9 cellular contexts compared by ENCODE assay signal in genomic region chr9:80797841-80798688, GRCh38.
DNase-seq lines count a peak whose midpoint lies in the region; ATAC-seq and TF ChIP-seq lines count a peak whose summit lies in the region.
"Had no signal": no experiment of that assay in that cellular context is flagged by ENCODE, and none has a peak within 500 bp of the region (broad histone marks: within the 10 kb centered on the region; RNA-seq: fewer than 3 reads in every experiment).

No MANE protein-coding gene starts in this region.

- H2AK5ac ChIP-seq in mesenchymal stem cell (ENCODE audit: low read length, severe bottlenecking) = no peak overlapping the region

- H2BK15ac ChIP-seq in mesenchymal stem cell (ENCODE audit: low read depth, poor library complexity, severe bottlenecking) = no peak overlapping the region

- TF ChIP-seq EP300 in tibial nerve (IDR thresholded peaks at IDR 0.05) = peak; percentile 46 to 90

- peaks cover 8% of the 10 kb centered on the region for H3K9me3 ChIP-seq in mesenchymal stem cell (ENCODE audit: control insufficient read depth, low read length)
- peaks cover 0 to 5% (median 0%) of the 10 kb centered on the region in 4 donors for H3K9me3 ChIP-seq in tibial nerve

- DNase-seq in NCI-H2081 (lab: John Stamatoyannopoulos, UW) (peak; percentile 17 to 64), cerebellar cortex (ENCODE audit: low spot score) (peak; percentile 63), mesenchymal stem cell (peak; percentile 13), tibial nerve (ENCODE audit: low spot score in 2 of 2) (peak in 1 of 2 donors; percentile 11), NK-92 (lab: John Stamatoyannopoulos, UW; ENCODE audit: unreplicated experiment) (no peak), cerebellar nuclear complex (lab: John Stamatoyannopoulos, UW) (no peak)
- DNase-seq: stimulated activated naive B cell treated with anti-CD40 and anti-IgM and Interleukin-4, amounts not matched to agents 10 μg/mL and 1 μg/mL and 100 μg/mL, for 72 hours had no signal

- no peaks in the 10 kb centered on the region for H3K4me1 ChIP-seq in mesenchymal stem cell (ENCODE audit: control insufficient read depth, insufficient read depth, low read depth, low read length)
- peaks cover 0 to 34% (median 16%) of the 10 kb centered on the region in 4 donors for H3K4me1 ChIP-seq in tibial nerve

- no peak overlapping the region for H3K9ac ChIP-seq in mesenchymal stem cell (ENCODE audit: low read length)

- H3K4ac ChIP-seq in mesenchymal stem cell (ENCODE audit: low read depth in 1 of 2, low read length in 2 of 2) = no peak overlapping the region

- no peak overlapping the region for H2BK120ac ChIP-seq in mesenchymal stem cell (ENCODE audit: low read depth, low read length)

- H3K14ac ChIP-seq in mesenchymal stem cell (ENCODE audit: low read length in 2 of 2) = no peak overlapping the region

- no peak for ATAC-seq in HG02610 (IDR thresholded peaks at IDR 0.05; ENCODE audit: unreplicated experiment)
- ATAC-seq in GM19395 (IDR thresholded peaks at IDR 0.05; ENCODE audit: unreplicated experiment) = no peak
- ATAC-seq: stimulated activated naive B cell treated with anti-CD40 and anti-IgM and Interleukin-4, amounts not matched to agents 10 μg/mL and 1 μg/mL and 100 μg/mL, for 72 hours had no signal

- H2AFZ ChIP-seq in mesenchymal stem cell (ENCODE audit: low read depth, low read length) = no peak overlapping the region

- no peak overlapping the region for H4K91ac ChIP-seq in mesenchymal stem cell (ENCODE audit: low read length)

- H3K23ac ChIP-seq in mesenchymal stem cell (ENCODE audit: low read length in 2 of 2) = no peak overlapping the region

- H3K4me3 ChIP-seq in mesenchymal stem cell (ENCODE audit: insufficient read depth in 1 of 2, low read depth in 1 of 2, low read length in 2 of 2) (no peak overlapping the region), tibial nerve (no peak overlapping the region)

- H2BK12ac ChIP-seq in mesenchymal stem cell (ENCODE audit: low read length in 2 of 2) = no peak overlapping the region

- no peak for TF ChIP-seq POLR2A in tibial nerve (IDR thresholded peaks at IDR 0.05)

- TF ChIP-seq CTCF in tibial nerve (IDR thresholded peaks at IDR 0.05) = no peak

- WGBS in mesenchymal stem cell = 50% methylated on average over 3 of the region's 4 CpGs
- WGBS in tibial nerve, 2 donors = 31 to 34% methylated on average over 4 of the region's 4 CpGs

- H2BK5ac ChIP-seq in mesenchymal stem cell (ENCODE audit: low read depth, low read length, poor library complexity, severe bottlenecking) = no peak overlapping the region

- no peak overlapping the region for H4K8ac ChIP-seq in mesenchymal stem cell (ENCODE audit: low read length)

- H3K27me3 ChIP-seq in mesenchymal stem cell (ENCODE audit: control insufficient read depth in 1 of 2, insufficient read depth in 1 of 2, low read length in 2 of 2) = peaks cover 0 to 3% of the 10 kb centered on the region in 2 experiments
- no peaks in the 10 kb centered on the region for H3K27me3 ChIP-seq in tibial nerve

- H3K27ac ChIP-seq in mesenchymal stem cell (ENCODE audit: low read length, poor library complexity, severe bottlenecking) (no peak overlapping the region), tibial nerve (peak overlapping the region; percentile 65 to 88 (median 76))

- H3K18ac ChIP-seq in mesenchymal stem cell (ENCODE audit: low read depth in 1 of 2, low read length in 2 of 2) = no peak overlapping the region

- H3K4me2 ChIP-seq in mesenchymal stem cell (ENCODE audit: low read length, poor library complexity, severe bottlenecking) = no peak overlapping the region

- H3K36me3 ChIP-seq in mesenchymal stem cell (ENCODE audit: control insufficient read depth in 1 of 2, insufficient read depth in 2 of 2, low read depth in 1 of 2, low read length in 2 of 2) (no peaks in the 10 kb centered on the region), tibial nerve (no peaks in the 10 kb centered on the region)

- H3K79me1 ChIP-seq in mesenchymal stem cell (replicated peaks; ENCODE audit: low read length, poor library complexity, severe bottlenecking) = no peaks in the 10 kb centered on the region

Comparison
In these comparisons a context has a peak if more than half of its experiments do, and no peak if none do; other contexts are left out.
1. DNase-seq: peak in NCI-H2081 (2 of 2), cerebellar cortex (single experiment) and mesenchymal stem cell (single experiment); none in NK-92 (single experiment) and cerebellar nuclear complex (0 of 2).